In the genomic region with DNA sequence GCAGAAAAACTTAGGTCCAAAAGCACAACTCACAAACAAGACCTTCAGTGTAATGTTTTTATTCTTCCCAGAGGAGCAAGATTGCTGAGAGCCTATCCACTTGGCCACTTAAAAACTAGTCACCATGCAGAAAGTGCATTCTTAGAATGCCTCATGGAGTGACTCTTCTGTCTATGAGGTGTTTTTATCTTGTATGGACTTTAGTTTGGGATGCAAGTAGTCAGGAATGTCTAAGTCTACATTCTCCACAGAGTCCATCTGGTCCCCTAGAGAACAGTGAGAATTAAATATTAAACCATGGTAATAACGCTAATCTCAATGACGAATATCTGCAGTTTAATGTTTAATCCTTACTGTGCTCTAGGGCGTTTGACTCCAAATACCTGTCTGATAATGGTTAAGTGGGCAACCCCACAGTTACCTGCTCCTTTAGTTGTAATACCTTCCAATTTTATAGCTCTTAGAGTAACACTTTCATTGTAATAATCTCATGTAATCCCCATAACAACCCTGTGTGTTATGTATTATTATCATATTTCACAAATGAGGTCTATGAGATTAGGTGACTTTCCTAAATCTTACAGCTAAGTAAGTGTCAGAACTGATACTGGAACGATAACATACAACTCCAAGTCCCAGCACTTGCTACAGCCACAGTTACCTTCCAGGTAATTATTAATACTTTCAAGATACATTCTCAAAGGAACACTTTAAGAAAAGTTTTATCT, we compare ENCODE assay signal across 9 cellular contexts.
DNase-seq lines count a peak whose midpoint lies in the region; ATAC-seq and TF ChIP-seq lines count a peak whose summit lies in the region.
"Had no signal": no experiment of that assay in that cellular context is flagged by ENCODE, and none has a peak within 500 bp of the region (broad histone marks: within the 10 kb centered on the region; RNA-seq: fewer than 3 reads in every experiment).

No MANE protein-coding gene starts in this region.

- H3K27ac Mint-ChIP-seq in chondrocyte (ENCODE audit: unreplicated experiment), result peak overlapping the region; percentile 74

- H3K27me3 Mint-ChIP-seq in chondrocyte (ENCODE audit: low read depth), result no peaks in the 10 kb centered on the region
- H3K27me3 Mint-ChIP-seq: brain had no signal

- intact Hi-C loops in Right ventricle myocardium superior (cut with DNase I), result loop anchor here (10.0 kb wide), 1 partner anchor 181 kb away; no protein-coding TSS in a partner anchor
- intact Hi-C loops in cardiac septum (cut with DNase I), result loop anchor here (5.0 kb wide), 2 partner anchors 47 to 288 kb away; no protein-coding TSS in a partner anchor

- ATAC-seq in Right ventricle myocardium superior (ENCODE audit: poor library complexity) (peak; percentile 28), HG03025 (IDR thresholded peaks at IDR 0.05; ENCODE audit: low FRiP score, unreplicated experiment) (no peak), GM21526 (IDR thresholded peaks at IDR 0.05; ENCODE audit: low FRiP score, unreplicated experiment) (no peak)

- DNase-seq in Right ventricle myocardium superior (no peak), cardiac septum (ENCODE audit: low spot score) (no peak), chondrocyte (ENCODE audit: low spot score) (no peak), left kidney (ENCODE audit: low read depth, low spot score) (peak; percentile 68), mucosa of gallbladder (ENCODE audit: low spot score) (no peak), NCI-H345 treated with DMSO at 0.1 percent for 48 hours (lab: John Stamatoyannopoulos, UW; ENCODE audit: unreplicated experiment) (no peak)

- TF ChIP-seq CTCF in chondrocyte (IDR thresholded peaks at IDR 0.05), result no peak

- peaks cover 2% of the 10 kb centered on the region for H3K9me3 Mint-ChIP-seq in chondrocyte (ENCODE audit: low read depth)

- peaks cover 67% of the 10 kb centered on the region for H3K4me1 Mint-ChIP-seq in chondrocyte (ENCODE audit: low read depth)

- no peak overlapping the region for H3K4me3 Mint-ChIP-seq in chondrocyte (ENCODE audit: unreplicated experiment)
- H3K4me3 Mint-ChIP-seq: brain had no signal

- no peaks in the 10 kb centered on the region for H3K36me3 Mint-ChIP-seq in chondrocyte (ENCODE audit: low read depth)
- H3K36me3 Mint-ChIP-seq: brain had no signal
